Comparison of ENCODE assay signal across 8 cellular contexts in genomic region chr17:14308965-14309879, GRCh38. TPM values are rescaled to one million over a fixed set of nuclear protein-coding genes. Genes with fewer than 3 reads are reported as not detected.
A peak's percentile ranks its signal among the peaks of the same experiment; 100 is the strongest.
DNase-seq lines count a peak whose midpoint lies in the region; ATAC-seq and TF ChIP-seq lines count a peak whose summit lies in the region.

No MANE protein-coding gene starts in this region.

- H3K4me3 ChIP-seq in stomach: peak overlapping the region; percentile 53 to 55 (median 54)

- H3K27me3 Mint-ChIP-seq in activated naive CD8-positive, alpha-beta T cell: no peaks in the 10 kb centered on the region
- H3K27me3 Mint-ChIP-seq in glutamatergic neuron (ENCODE audit: unreplicated experiment): peaks cover 12% of the 10 kb centered on the region

- TF ChIP-seq POLR2A in stomach (IDR thresholded peaks at IDR 0.05): no peak

- POLR2A ChIA-PET in GM10248 (lab: Yijun Ruan, JAX): interaction anchor here (1.0 kb wide), 1 partner anchor 8 kb away, joined by 3 read pairs; the partner anchor contains the start of gene HS3ST3B1

- ATAC-seq in HG03432 (IDR thresholded peaks at IDR 0.05; ENCODE audit: unreplicated experiment): peak; percentile 97
- no peak for ATAC-seq in GM21526 (IDR thresholded peaks at IDR 0.05; ENCODE audit: low FRiP score, unreplicated experiment)

- no peaks in the 10 kb centered on the region for H3K9me3 ChIP-seq in stomach

- TF ChIP-seq CTCF in GM10248 (IDR thresholded peaks at IDR 0.05; ENCODE audit: control extremely low read depth, extremely low read depth, low read depth, missing control alignments) (no peak), glutamatergic neuron (IDR thresholded peaks at IDR 0.05; ENCODE audit: partially characterized antibody, unreplicated experiment) (no peak), stomach (IDR thresholded peaks at IDR 0.05) (no peak)

- no peaks in the 10 kb centered on the region for H3K9me3 Mint-ChIP-seq in activated naive CD8-positive, alpha-beta T cell (ENCODE audit: low read depth)
- peaks cover 14% of the 10 kb centered on the region for H3K9me3 Mint-ChIP-seq in glutamatergic neuron (ENCODE audit: unreplicated experiment)

- peaks cover 4 to 32% (median 19%) of the 10 kb centered on the region in 4 donors for H3K4me1 ChIP-seq in stomach

- TF ChIP-seq EP300 in stomach (IDR thresholded peaks at IDR 0.05): no peak

- H3K27ac ChIP-seq in stomach: peak overlapping the region; percentile 27 to 73 (median 55)

- DNase-seq in GM10248 (ENCODE audit: extremely low spot score): peak; percentile 82
- DNase-seq in SK-N-DZ (ENCODE audit: low spot score): peak; percentile 53
- DNase-seq in glutamatergic neuron: peak; percentile 98
- DNase-seq in non-pigmented ciliary epithelial cell (ENCODE audit: low read depth): peak; percentile 74
- peak; percentile 89 for DNase-seq in stomach

- peaks cover 63% of the 10 kb centered on the region for H3K4me1 Mint-ChIP-seq in activated naive CD8-positive, alpha-beta T cell (ENCODE audit: low read depth)
- peaks cover 18% of the 10 kb centered on the region for H3K4me1 Mint-ChIP-seq in glutamatergic neuron (ENCODE audit: low read depth, unreplicated experiment)

- no peaks in the 10 kb centered on the region for H3K36me3 ChIP-seq in stomach

- H3K27me3 ChIP-seq in stomach: peaks cover 0 to 64% (median 27%) of the 10 kb centered on the region in 3 donors

- H3K36me3 Mint-ChIP-seq in activated naive CD8-positive, alpha-beta T cell: peaks cover 7% of the 10 kb centered on the region
- H3K36me3 Mint-ChIP-seq in glutamatergic neuron (ENCODE audit: unreplicated experiment): peaks cover 1% of the 10 kb centered on the region

- CTCF ChIA-PET in GM10248 (lab: Yijun Ruan, JAX): interaction anchor here (0.9 kb wide), 1 partner anchor 8 kb away, joined by 4 read pairs; no protein-coding TSS in a partner anchor

- peak overlapping the region; percentile 83 for H3K4me3 Mint-ChIP-seq in activated naive CD8-positive, alpha-beta T cell
- H3K4me3 Mint-ChIP-seq in glutamatergic neuron (ENCODE audit: unreplicated experiment): peak overlapping the region; percentile 90

- peak overlapping the region; percentile 82 for H3K27ac Mint-ChIP-seq in activated naive CD8-positive, alpha-beta T cell
- H3K27ac Mint-ChIP-seq in glutamatergic neuron (ENCODE audit: unreplicated experiment): peak overlapping the region; percentile 88

- intact Hi-C loops in stomach (cut with DNase I; ENCODE audit: low total_unique reads): no loop called here

- 3 to 11% (median 7%) methylated on average over 49 to 71 of the region's 71 CpGs for WGBS in stomach, 5 donors

RNA-seq across cellular contexts. Expression of gene HS3ST3B1, which starts 8.3 kb away (rescaled TPM):
- 0.18 TPM in 1 of 2 replicates, not detected in the other for polyA plus RNA-seq in SK-N-DZ (2014; cell fraction: cytosol; rRNA removed)
- 0.05 and 0.18 TPM in 2 replicates for polyA plus RNA-seq in SK-N-DZ (2014; cell fraction: nucleus; rRNA removed)
- total RNA-seq in glutamatergic neuron (ENCODE audit: unreplicated experiment) (2.4 TPM), stomach (1 to 10 TPM in 3 of 5 donors, not detected in 2; 1.7 to 3.6 (median 2.6) TPM)
- 1 to 10 TPM in 2 of 3 donors, under 1 TPM in 1; 0.81 to 1.5 (median 1.2) TPM for polyA plus RNA-seq in stomach
